10 cellular contexts compared by ENCODE assay signal in the genomic region with DNA sequence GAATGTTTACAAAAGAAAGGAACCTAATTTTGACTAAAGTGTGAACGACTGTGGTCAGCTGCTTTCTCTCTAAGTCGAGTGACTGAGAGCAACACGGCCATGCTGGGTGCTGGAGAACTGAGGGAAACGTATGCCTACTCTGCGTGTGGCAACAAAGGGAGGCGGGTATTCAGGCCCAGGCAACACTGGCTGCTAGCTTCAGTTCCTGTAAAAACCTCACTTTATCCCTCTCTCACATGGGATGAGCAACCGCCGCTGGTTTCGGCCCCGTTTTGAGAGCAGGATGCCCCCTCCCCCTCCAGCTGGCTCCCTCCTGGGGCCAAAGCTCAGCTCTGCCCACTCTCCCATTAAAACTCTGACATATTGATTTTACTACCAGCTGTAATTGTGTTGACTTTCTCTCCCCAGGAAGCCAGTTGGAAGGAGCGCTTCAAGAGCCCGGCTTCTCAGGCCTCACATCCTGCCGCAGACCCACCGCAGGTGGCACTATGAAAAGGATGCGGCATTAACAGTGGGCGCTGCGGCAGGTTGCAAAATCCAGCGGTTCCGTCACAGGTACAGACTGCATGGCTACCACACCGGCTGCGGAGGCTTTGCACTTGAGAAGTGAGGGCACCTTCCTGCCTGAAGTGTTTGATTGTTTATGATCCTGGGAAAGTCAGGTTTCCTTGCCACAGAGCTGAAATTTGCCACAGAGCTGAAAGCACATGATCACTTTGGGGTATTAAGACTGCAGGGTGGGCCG. TPM values are rescaled to one million over a fixed set of nuclear protein-coding genes. Genes with fewer than 3 reads are reported as not detected.
DNase-seq lines count a peak whose midpoint lies in the region; ATAC-seq and TF ChIP-seq lines count a peak whose summit lies in the region.
"Had no signal": no experiment of that assay in that cellular context is flagged by ENCODE, and none has a peak within 500 bp of the region (broad histone marks: within the 10 kb centered on the region; RNA-seq: fewer than 3 reads in every experiment).

No MANE protein-coding gene starts in this region.

- POLR2A ChIA-PET in activated CD4-positive, alpha-beta T cell treated with anti-CD3 and anti-CD28 coated beads for 36 hours (lab: Charles Lee) = interaction anchor here (0.7 to 1.3 kb wide), 3 partner anchors 12 to 298 kb away, joined by 3 read pairs; no protein-coding TSS in a partner anchor

- no peaks in the 10 kb centered on the region for H3K9me3 ChIP-seq in SK-N-MC (ENCODE audit: low read depth, low read length)
- H3K9me3 ChIP-seq in thymus (ENCODE audit: control insufficient read depth) = no peaks in the 10 kb centered on the region

- H3K27me3 Mint-ChIP-seq in activated CD4-positive, alpha-beta T cell treated with anti-CD3 and anti-CD28 coated beads for 36 hours = no peaks in the 10 kb centered on the region
- peaks cover 0 to 6% of the 10 kb centered on the region in 2 donors for H3K27me3 Mint-ChIP-seq in natural killer cell treated with Interleukin-12 subunit alpha and Interleukin-12 subunit beta and Interleukin-15 and Interleukin-18, amount 100 ng/mL, for 72 hours

- peak; percentile 75 for ATAC-seq in activated CD4-positive, alpha-beta T cell treated with anti-CD3 and anti-CD28 coated beads for 36 hours
- ATAC-seq in natural killer cell treated with Interleukin-12 subunit alpha and Interleukin-12 subunit beta and Interleukin-15 and Interleukin-18, amount 100 ng/mL, for 72 hours = peak; percentile 89

- intact Hi-C loops in activated CD4-positive, alpha-beta T cell treated with anti-CD3 and anti-CD28 coated beads for 36 hours (cut with DNase I, micrococcal nuclease) = no loop called here
- intact Hi-C loops in lower leg skin (cut with DNase I; ENCODE audit: low total_unique reads) = no loop called here

- peaks cover 18% of the 10 kb centered on the region for H3K4me1 Mint-ChIP-seq in activated CD4-positive, alpha-beta T cell treated with anti-CD3 and anti-CD28 coated beads for 36 hours
- peaks cover 27 to 45% of the 10 kb centered on the region in 2 donors for H3K4me1 Mint-ChIP-seq in natural killer cell treated with Interleukin-12 subunit alpha and Interleukin-12 subunit beta and Interleukin-15 and Interleukin-18, amount 100 ng/mL, for 72 hours (ENCODE audit: low read depth in 2 of 2)

- CTCF ChIA-PET in activated CD4-positive, alpha-beta T cell treated with anti-CD3 and anti-CD28 coated beads for 36 hours (lab: Charles Lee) = interaction anchor here (0.6 to 1.8 kb wide), 3 partner anchors 10 to 74 kb away, joined by 3 to 9 read pairs (median 6); no protein-coding TSS in a partner anchor

- in situ Hi-C loops in brain microvascular endothelial cell (cut with HindIII; ENCODE audit: low pct_ligation_motif_present, low sequenced_read_pairs) = no loop called here

- no peaks in the 10 kb centered on the region for H3K36me3 Mint-ChIP-seq in activated CD4-positive, alpha-beta T cell treated with anti-CD3 and anti-CD28 coated beads for 36 hours (ENCODE audit: low read depth)
- no peaks in the 10 kb centered on the region for H3K36me3 Mint-ChIP-seq in natural killer cell treated with Interleukin-12 subunit alpha and Interleukin-12 subunit beta and Interleukin-15 and Interleukin-18, amount 100 ng/mL, for 72 hours

- H3K27me3 ChIP-seq in brain microvascular endothelial cell (replicated peaks) (no peaks in the 10 kb centered on the region), thymus (ENCODE audit: control insufficient read depth, insufficient read depth) (no peaks in the 10 kb centered on the region)

- H3K4me1 ChIP-seq in thymus (ENCODE audit: control insufficient read depth, insufficient read depth, low read length) = peaks cover 45% of the 10 kb centered on the region

- TF ChIP-seq CTCF in brain microvascular endothelial cell (IDR thresholded peaks at IDR 0.05; ENCODE audit: low read depth, low read length, missing control alignments) (no peak), lower leg skin (IDR thresholded peaks at IDR 0.05) (no peak)

- TF ChIP-seq POLR2A in lower leg skin (IDR thresholded peaks at IDR 0.05) = no peak

- H3K4me3 Mint-ChIP-seq in activated CD4-positive, alpha-beta T cell treated with anti-CD3 and anti-CD28 coated beads for 36 hours = peak overlapping the region; percentile 15
- peak overlapping the region; percentile 65 for H3K4me3 Mint-ChIP-seq in natural killer cell treated with Interleukin-12 subunit alpha and Interleukin-12 subunit beta and Interleukin-15 and Interleukin-18, amount 100 ng/mL, for 72 hours

- peak overlapping the region; percentile 69 for H3K4me3 ChIP-seq in SK-N-MC
- no peak overlapping the region for H3K4me3 ChIP-seq in brain microvascular endothelial cell (ENCODE audit: low read depth, low read length)
- peak overlapping the region; percentile 22 for H3K4me3 ChIP-seq in thymus (ENCODE audit: low read length)
- no peak overlapping the region for H3K4me3 ChIP-seq in lower leg skin (ENCODE audit: low read depth, poor library complexity, severe bottlenecking)

- no peaks in the 10 kb centered on the region for H3K36me3 ChIP-seq in SK-N-MC (ENCODE audit: insufficient read depth, low read length)
- H3K36me3 ChIP-seq in brain microvascular endothelial cell (replicated peaks) = no peaks in the 10 kb centered on the region
- H3K36me3 ChIP-seq in thymus (ENCODE audit: control insufficient read depth, insufficient read depth) = peaks cover 14% of the 10 kb centered on the region

- H3K9me3 Mint-ChIP-seq in activated CD4-positive, alpha-beta T cell treated with anti-CD3 and anti-CD28 coated beads for 36 hours (ENCODE audit: low read depth) = no peaks in the 10 kb centered on the region
- no peaks in the 10 kb centered on the region for H3K9me3 Mint-ChIP-seq in natural killer cell treated with Interleukin-12 subunit alpha and Interleukin-12 subunit beta and Interleukin-15 and Interleukin-18, amount 100 ng/mL, for 72 hours

- H3K27ac Mint-ChIP-seq in activated CD4-positive, alpha-beta T cell treated with anti-CD3 and anti-CD28 coated beads for 36 hours = no peak overlapping the region
- H3K27ac Mint-ChIP-seq in natural killer cell treated with Interleukin-12 subunit alpha and Interleukin-12 subunit beta and Interleukin-15 and Interleukin-18, amount 100 ng/mL, for 72 hours = peak overlapping the region; percentile 63 to 65

- H3K9ac ChIP-seq in SK-N-MC (ENCODE audit: insufficient read length) = peak overlapping the region; percentile 78

- H3K27ac ChIP-seq in SK-N-MC (peak overlapping the region; percentile 97), brain microvascular endothelial cell (peak overlapping the region; percentile 72), thymus (ENCODE audit: low read depth) (peak overlapping the region; percentile 90)

- peak; percentile 84 for DNase-seq in activated CD4-positive, alpha-beta T cell treated with anti-CD3 and anti-CD28 coated beads for 36 hours
- no peak for DNase-seq in activated CD4-positive, alpha-beta T cell treated with anti-CD3 and anti-CD28 coated beads, Interleukin-2, amount 50 U/mL, for 4 hours
- DNase-seq in SK-N-MC (ENCODE audit: low read depth, low spot score) (no peak), brain microvascular endothelial cell (no peak), lower leg skin (ENCODE audit: low spot score in 2 of 2) (no peak), AG08395 (ENCODE audit: low spot score) (no peak)
- DNase-seq in natural killer cell treated with Interleukin-12 subunit alpha and Interleukin-12 subunit beta and Interleukin-15 and Interleukin-18, amount 100 ng/mL, for 72 hours (ENCODE audit: low spot score) = peak; percentile 86

- 6% methylated on average over 22 of the region's 22 CpGs for WGBS in thymus
- 66 to 80% methylated on average over 22 of the region's 22 CpGs for WGBS in lower leg skin, 2 donors

RNA-seq across cellular contexts. Expression of a gene that starts 12.7 kb away (rescaled TPM):
- 1 to 10 TPM; 3.1 to 4.6 TPM for total RNA-seq in activated CD4-positive, alpha-beta T cell treated with anti-CD3 and anti-CD28 coated beads for 36 hours
- total RNA-seq in natural killer cell treated with Interleukin-12 subunit alpha and Interleukin-12 subunit beta and Interleukin-15 and Interleukin-18, amount 100 ng/mL, for 72 hours = 1 to 10 TPM; 2.8 to 4.8 TPM
- polyA plus RNA-seq in thymus = 106 TPM
- 10 to 100 TPM; 24.0 to 42.6 (median 30.3) TPM for total RNA-seq in lower leg skin

RNA-seq across cellular contexts. Expression of a gene that starts 50.8 kb away (rescaled TPM):
- not detected for total RNA-seq in activated CD4-positive, alpha-beta T cell treated with anti-CD3 and anti-CD28 coated beads for 36 hours
- total RNA-seq in natural killer cell treated with Interleukin-12 subunit alpha and Interleukin-12 subunit beta and Interleukin-15 and Interleukin-18, amount 100 ng/mL, for 72 hours = not detected
- polyA plus RNA-seq in thymus = 0.78 TPM
- not detected for total RNA-seq in lower leg skin
- total RNA-seq: pulmonary artery endothelial cell had no signal
- polyA plus RNA-seq: BJ had no signal

Comparison
In these comparisons a context has a peak if more than half of its experiments do, and no peak if none do; other contexts are left out.
1. DNase-seq: peak in activated CD4-positive, alpha-beta T cell treated with anti-CD3 and anti-CD28 coated beads for 36 hours (single experiment) and natural killer cell treated with Interleukin-12 subunit alpha and Interleukin-12 subunit beta and Interleukin-15 and Interleukin-18, amount 100 ng/mL, for 72 hours (single experiment); none in activated CD4-positive, alpha-beta T cell treated with anti-CD3 and anti-CD28 coated beads, Interleukin-2, amount 50 U/mL, for 4 hours (0 of 2), SK-N-MC (single experiment), brain microvascular endothelial cell (single experiment), lower leg skin (0 of 2) and AG08395 (single experiment).
2. H3K4me3 ChIP-seq: peak in SK-N-MC (single experiment) and thymus (single experiment); none in brain microvascular endothelial cell (single experiment) and lower leg skin (single experiment).
3. RNA of a gene that starts 12.7 kb away (total RNA-seq): 24.0 to 42.6 TPM in lower leg skin; 2.8 to 4.8 TPM in natural killer cell treated with Interleukin-12 subunit alpha and Interleukin-12 subunit beta and Interleukin-15 and Interleukin-18, amount 100 ng/mL, for 72 hours and 3.1 to 4.6 TPM in activated CD4-positive, alpha-beta T cell treated with anti-CD3 and anti-CD28 coated beads for 36 hours; every median in the first group is over 4 times any median in the second.
4. Peak in every context shown above with its lines, with median percentiles within 50 percentile points of each other: H3K27ac ChIP-seq.